Comparison of ENCODE assay signal across 8 cellular contexts in the genomic region with DNA sequence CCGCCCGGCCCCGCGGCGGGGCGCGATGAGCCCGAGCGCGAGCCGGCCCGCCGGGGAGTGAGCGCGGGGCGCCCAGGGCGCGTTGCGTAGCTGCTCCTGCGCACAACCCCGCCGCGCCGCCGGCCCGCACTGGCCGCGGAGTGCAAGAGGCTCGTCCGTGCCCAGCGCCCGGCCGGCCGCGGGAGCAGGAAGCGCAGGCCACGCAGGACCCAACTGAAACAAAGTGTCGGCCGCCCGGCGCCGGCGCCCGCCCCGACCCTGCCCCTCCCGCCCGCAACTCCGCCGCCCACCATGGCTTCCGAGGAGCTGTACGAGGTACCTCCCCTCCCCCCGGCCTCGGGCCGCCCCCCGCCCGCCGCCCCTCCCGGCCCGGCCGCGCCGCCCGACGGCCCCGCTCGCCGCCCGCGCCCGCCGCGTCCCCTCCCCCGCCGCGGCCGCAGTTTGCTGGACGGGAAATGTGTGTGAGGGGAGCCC. TPM values are rescaled to one million over a fixed set of nuclear protein-coding genes. Genes with fewer than 3 reads are reported as not detected.
DNase-seq lines count a peak whose midpoint lies in the region; ATAC-seq, FAIRE-seq and TF ChIP-seq lines count a peak whose summit lies in the region.

No MANE protein-coding gene starts in this region.

- no peak overlapping the region for H2BK120ac ChIP-seq in H1 (replicated peaks; ENCODE audit: low read depth, low read length)

- peaks cover 0 to 10% (median 0%) of the 10 kb centered on the region in 9 donors for H3K9me3 Mint-ChIP-seq in naive thymus-derived CD8-positive, alpha-beta T cell

- no peak overlapping the region for H4K8ac ChIP-seq in H1 (ENCODE audit: extremely low read depth, insufficient read depth, low read length)

- peaks cover 45 to 72% of the 10 kb centered on the region in 2 experiments for H3K79me2 ChIP-seq in H1 (ENCODE audit: control insufficient read depth in 1 of 2, insufficient read depth in 2 of 2, low read length in 2 of 2)

- peak; percentile 88 for DNase-seq in Right ventricle myocardium inferior (ENCODE audit: missing footprints)
- DNase-seq in cardiac septum (ENCODE audit: low spot score): no peak
- peak; percentile 33 for DNase-seq in SK-MEL-5 (ENCODE audit: low read depth, low spot score)
- no peak for DNase-seq in H1 (ENCODE audit: low read depth in 1 of 2, low spot score in 2 of 2)
- DNase-seq in naive thymus-derived CD8-positive, alpha-beta T cell: peak in 7 of 10 donors; percentile 12 to 74 (median 44)
- no peak for DNase-seq in kidney glomerular epithelial cell (lab: John Stamatoyannopoulos, UW)

- H3K56ac ChIP-seq in H1 (replicated peaks; ENCODE audit: insufficient read length, low read depth, low read length): no peak overlapping the region

- H2BK5ac ChIP-seq in H1 (ENCODE audit: low read depth, low read length): no peak overlapping the region

- in situ Hi-C loops in SK-MEL-5 (cut with HindIII; ENCODE audit: low pct_unique_long_range_greater_than_20kb, low sequenced_read_pairs): no loop called here

- TF ChIP-seq EP300 in H1 (IDR thresholded peaks at IDR 0.05; ENCODE audit: borderline replicate concordance in 1 of 2, low read depth in 2 of 2, low read length in 2 of 2): no peak

- ATAC-seq in Right ventricle myocardium inferior (peak; percentile 2), HG02763 (IDR thresholded peaks at IDR 0.05; ENCODE audit: unreplicated experiment) (peak; percentile 19), HG03439 (IDR thresholded peaks at IDR 0.05; ENCODE audit: unreplicated experiment) (no peak)
- peak in 1 of 2 donors; percentile 3 for ATAC-seq in naive thymus-derived CD8-positive, alpha-beta T cell

- H2BK12ac ChIP-seq in H1 (ENCODE audit: low read depth, low read length): no peak overlapping the region

- WGBS in H1 (ENCODE audit: extremely low coverage in 1 of 2, insufficient coverage in 1 of 2, insufficient read length in 1 of 2, insufficient replicate concordance in 2 of 2, low coverage in 1 of 2, low lambda C conversion rate in 2 of 2, missing lambda C conversion rate in 1 of 2), 2 experiments: 2% methylated on average over 21 of the region's 77 CpGs; no CpG with 5 or more reads in 1 of the 2 experiments

- no peak overlapping the region for H3K14ac ChIP-seq in H1 (ENCODE audit: insufficient read length)

- no peaks in the 10 kb centered on the region for H3K27me3 Mint-ChIP-seq in naive thymus-derived CD8-positive, alpha-beta T cell

- H3K23me2 ChIP-seq in H1 (ENCODE audit: low read depth, low read length): peaks cover 16% of the 10 kb centered on the region

- peak overlapping the region in 3 of 10 donors; percentile 43 to 88 (median 84) for H3K4me3 Mint-ChIP-seq in naive thymus-derived CD8-positive, alpha-beta T cell

- peaks cover 10 to 25% (median 21%) of the 10 kb centered on the region in 4 experiments for H3K27me3 ChIP-seq in H1 (replicated peaks in 1 of 4; ENCODE audit: control insufficient read depth in 3 of 4, extremely low read depth in 1 of 4, insufficient read depth in 3 of 4, low read length in 3 of 4)

- TF ChIP-seq CTCF in H1 (IDR thresholded peaks at IDR 0.05; ENCODE audit: control extremely low read depth in 1 of 3, insufficient read depth in 1 of 3, low read depth in 1 of 3, low read length in 3 of 3): no peak

- H3K27ac Mint-ChIP-seq in naive thymus-derived CD8-positive, alpha-beta T cell: no peak overlapping the region

- H3K27ac ChIP-seq in H1 (ENCODE audit: low read depth, low read length): no peak overlapping the region

- CTCF ChIA-PET in H1 (lab: Charles Lee; ENCODE audit: partially characterized antibody): no interaction called here

- H3K79me1 ChIP-seq in H1 (ENCODE audit: low read depth, low read length): peaks cover 17% of the 10 kb centered on the region

- TF ChIP-seq RAD21 in H1 (IDR thresholded peaks at IDR 0.05 in 1 of 2, conservative IDR thresholded peaks at IDR 0.05 in 1 of 2; ENCODE audit: low read depth in 2 of 2, low read length in 2 of 2): no peak

- H2AFZ ChIP-seq in H1 (ENCODE audit: low read length): no peak overlapping the region

- no peak overlapping the region for H2BK20ac ChIP-seq in H1 (ENCODE audit: low read length)

- H3K4ac ChIP-seq in H1 (replicated peaks; ENCODE audit: insufficient read length, low read depth, low read length): no peak overlapping the region

- peak overlapping the region in 2 of 4 experiments; percentile 63 to 75; a peak in 4 of 8 replicates for H3K4me3 ChIP-seq in H1 (ENCODE audit: extremely low read depth in 1 of 4, insufficient read depth in 2 of 4, low read depth in 3 of 4, low read length in 4 of 4)

- FAIRE-seq in H1 (lab: Jason Lieb, UNC): no peak

- TF ChIP-seq POLR2A in H1 (IDR thresholded peaks at IDR 0.05; ENCODE audit: control extremely low read depth in 1 of 2, low read depth in 2 of 2, low read length in 2 of 2): no peak

- peaks cover 0 to 3% of the 10 kb centered on the region in 2 experiments; a peak in 2 of 4 replicates for H3K9me3 ChIP-seq in H1 (ENCODE audit: insufficient read depth in 2 of 2, low read depth in 1 of 2, low read length in 1 of 2)

- H4K91ac ChIP-seq in H1 (replicated peaks; ENCODE audit: insufficient read length, low read length): no peak overlapping the region

- peaks cover 0 to 4% (median 0%) of the 10 kb centered on the region in 4 experiments; a peak in 1 of 8 replicates for H3K36me3 ChIP-seq in H1 (ENCODE audit: control insufficient read depth in 2 of 4, insufficient read depth in 4 of 4, low read length in 3 of 4)

- no peak overlapping the region for H3K18ac ChIP-seq in H1 (ENCODE audit: extremely low read depth, low read length)

- H3K4me1 ChIP-seq in H1 (replicated peaks in 1 of 4; ENCODE audit: control insufficient read depth in 3 of 4, insufficient read depth in 4 of 4, low read length in 3 of 4): peaks cover 3 to 21% (median 13%) of the 10 kb centered on the region in 4 experiments; a peak in 5 of 7 replicates

- no peak overlapping the region for H3K23ac ChIP-seq in H1 (ENCODE audit: insufficient read length)

- H2AK5ac ChIP-seq in H1 (ENCODE audit: low read depth, low read length): no peak overlapping the region

- POLR2A ChIA-PET in H1 (lab: Charles Lee; ENCODE audit: partially characterized antibody): interaction anchor here (0.6 kb wide), 1 partner anchor 109 kb away, joined by 3 read pairs; no protein-coding TSS in a partner anchor
- POLR2A ChIA-PET in naive thymus-derived CD8-positive, alpha-beta T cell (lab: Charles Lee): interaction anchor here (0.6 to 2.3 kb wide), 10 partner anchors 10 to 755 kb away, joined by 3 to 10 read pairs (median 4); partner anchors contain the start of gene ECI2

- H3K9ac ChIP-seq in H1 (replicated peaks in 1 of 4; ENCODE audit: extremely low read depth in 1 of 4, low read depth in 3 of 4, low read length in 3 of 4): peak overlapping the region in 1 of 4 experiments; percentile 87; a peak in 1 of 7 replicates

- H2BK15ac ChIP-seq in H1 (ENCODE audit: low read length): no peak overlapping the region

- no peak overlapping the region for H4K5ac ChIP-seq in H1 (ENCODE audit: insufficient read length, low read depth, low read length)

- H3K4me1 Mint-ChIP-seq in naive thymus-derived CD8-positive, alpha-beta T cell: peaks cover 36 to 55% (median 52%) of the 10 kb centered on the region in 4 donors

- no peaks in the 10 kb centered on the region for H3K36me3 Mint-ChIP-seq in naive thymus-derived CD8-positive, alpha-beta T cell

- intact Hi-C loops in Right ventricle myocardium inferior (cut with DNase I): loop anchor here (1.0 to 5.0 kb wide), 4 partner anchors 129 to 459 kb away; no protein-coding TSS in a partner anchor
- intact Hi-C loops in cardiac septum (cut with DNase I): loop anchor here (10.0 kb wide), 2 partner anchors 158 to 422 kb away; no protein-coding TSS in a partner anchor

- H3K4me2 ChIP-seq in H1 (ENCODE audit: insufficient read depth in 1 of 2, low read depth in 2 of 2, low read length in 2 of 2): peak overlapping the region; percentile 76 to 81; a peak in 2 of 4 replicates

- H4K20me1 ChIP-seq in H1 (replicated peaks in 1 of 2; ENCODE audit: control insufficient read depth in 1 of 2, insufficient read depth in 2 of 2, low read length in 2 of 2): peaks cover 45 to 46% of the 10 kb centered on the region in 2 experiments

TF ChIP-seq in H1, 55 proteins besides CTCF, POLR2A, EP300 and RAD21:
- 0 out of 2 replicates have a peak, but pooled peaks have one; percentile 30 for TF ChIP-seq TAF1 (IDR thresholded peaks at IDR 0.05; ENCODE audit: low read depth, low read length)
- no peak for TF ChIP-seq CREB1 (IDR thresholded peaks at IDR 0.05)
- no peak for TF ChIP-seq BRCA1 (IDR thresholded peaks at IDR 0.05; ENCODE audit: low read depth, low read length)
- TF ChIP-seq RXRA (IDR thresholded peaks at IDR 0.05; ENCODE audit: insufficient read depth, low read depth, low read length): no peak
- TF ChIP-seq RFX5 (IDR thresholded peaks at IDR 0.05; ENCODE audit: borderline replicate concordance, low read depth, low read length): no peak
- TF ChIP-seq POU5F1 (IDR thresholded peaks at IDR 0.05; ENCODE audit: low read depth, low read length): no peak
- peak; percentile 30 for TF ChIP-seq KDM4A (IDR thresholded peaks at IDR 0.05; ENCODE audit: low read depth, low read length, severe bottlenecking)

RNA-seq across cellular contexts. Expression of gene CDYL, which starts 0.3 kb away (rescaled TPM):
- total RNA-seq in Right ventricle myocardium inferior (32.1 TPM), cardiac septum (36.3 TPM)
- total RNA-seq in SK-MEL-5 (2014; rRNA removed; shearing (Covaris generic)): 50.3 and 54.8 TPM in 2 replicates
- polyA plus RNA-seq in SK-MEL-5 (2015; cell fraction: cytosol; rRNA removed): 31.6 and 43.5 TPM in 2 replicates
- 15.0 and 21.3 TPM in 2 replicates for polyA plus RNA-seq in SK-MEL-5 (2015; cell fraction: nucleus; rRNA removed)
- total RNA-seq in H1 (2021; fragmentation: NEBNext Ultra II Directional; extraction: Animal tissue kit (Norgen Biotek cat#: 25700)): 113 and 119 TPM in 2 replicates
- 53.7 and 56.4 TPM in 2 replicates for polyA plus RNA-seq in H1 (2011; rRNA removed)
- polyA plus RNA-seq in H1 (2011; cell fraction: cytosol; rRNA removed): 147 TPM
- polyA plus RNA-seq in H1 (2011; cell fraction: nucleus; rRNA removed): 71.5 TPM
- 86.0 to 106 TPM (median 98.0 TPM) in 4 replicates for polyA plus RNA-seq in H1 (2012, experiment 1 of 2)
- polyA plus RNA-seq in H1 (2012, experiment 2 of 2): 14.0 TPM
- 92.0 TPM for polyA plus RNA-seq in H1 (2013, experiment 1 of 2)
- polyA plus RNA-seq in H1 (2013, experiment 2 of 2): 90.7 TPM
- polyA minus RNA-seq in H1 (2011; rRNA and poly(A)+ RNA removed): 90.6 and 115 TPM in 2 replicates
- 79.0 TPM for polyA minus RNA-seq in H1 (2011; cell fraction: cytosol; rRNA and poly(A)+ RNA removed)
- 156 TPM for polyA minus RNA-seq in H1 (2011; cell fraction: nucleus; rRNA and poly(A)+ RNA removed)
- total RNA-seq in naive thymus-derived CD8-positive, alpha-beta T cell: 10 to 100 TPM; 47.8 to 49.3 TPM
- polyA plus RNA-seq in naive thymus-derived CD8-positive, alpha-beta T cell: 1 to 10 TPM; 5.6 to 6.1 (median 5.7) TPM

Comparison
In these comparisons a context has a peak if more than half of its experiments do, and no peak if none do; other contexts are left out.
1. DNase-seq: peak in Right ventricle myocardium inferior (single experiment), SK-MEL-5 (single experiment) and naive thymus-derived CD8-positive, alpha-beta T cell (7 of 10); none in cardiac septum (single experiment), H1 (0 of 2) and kidney glomerular epithelial cell (single experiment).